Comparison of ENCODE assay signal across 26 cellular contexts in the genomic region with DNA sequence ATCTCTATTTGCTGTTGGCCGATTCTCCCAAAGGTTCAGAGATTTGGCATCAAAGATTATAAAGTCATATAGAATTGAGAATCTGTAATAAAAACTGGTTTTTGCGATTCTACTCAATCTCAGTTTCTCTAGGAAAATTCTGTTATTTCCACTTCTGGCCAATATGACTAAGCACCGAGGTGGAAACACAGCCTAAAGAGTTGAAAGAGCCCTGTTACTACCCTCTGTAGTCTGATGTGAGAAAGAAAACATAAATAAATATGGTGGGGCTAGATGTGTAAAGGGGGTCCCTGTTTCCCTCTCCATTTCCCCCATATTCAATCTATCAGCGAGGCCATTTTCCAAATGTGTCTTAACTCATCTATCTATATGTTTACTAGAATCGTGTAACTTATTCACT.
"Had no signal": no experiment of that assay in that cellular context is flagged by ENCODE, and none has a peak within 500 bp of the region (broad histone marks: within the 10 kb centered on the region; RNA-seq: fewer than 3 reads in every experiment).

No MANE protein-coding gene starts in this region.

- H3K27ac Mint-ChIP-seq: activated naive CD4-positive, alpha-beta T cell treated with anti-CD3 and anti-CD28 coated beads, Interleukin-2, amount 50 U/mL, for 24 hours had no signal

- DNase-seq: activated B cell treated with CpG ODN at 0.5 μM for 24 hours; activated CD4-positive, alpha-beta T cell treated with anti-CD3 and anti-CD28 coated beads for 48 hours; activated CD4-positive, CD25-positive, alpha-beta regulatory T cell treated with anti-CD3 and anti-CD28 coated beads, Interleukin-2, amount 50 U/mL, for 72 hours; activated CD8-positive, alpha-beta memory T cell treated with anti-CD3 and anti-CD28 coated beads, Interleukin-2, amount 50 U/mL, for 48 hours; activated effector memory CD4-positive, alpha-beta T cell treated with anti-CD3 and anti-CD28 coated beads, Interleukin-2, amount 50 U/mL, for 16 hours; activated naive CD4-positive, alpha-beta T cell; activated T-cell treated with anti-CD3 and anti-CD28 coated beads, Interleukin-2, amount 50 U/mL, for 1 hour; amniotic stem cell; aorta; brain microvascular endothelial cell; KG1; MM.1S; MV-4-11; NCI-H1092; NCI-H1436 treated with DMSO at 0.1 percent for 48 hours; NCI-H2029; NCI-H345; NCI-H524 treated with DMSO at 0.1 percent for 48 hours; NK-92 treated with Interleukin-12 subunit alpha and Interleukin-12 subunit beta, amount 100 ng/mL, for 24 hours; Right ventricle myocardium superior; SW 1271; T-helper 1 cell; T-helper 2 cell; T-helper 9 cell had no signal

- H3K9me3 Mint-ChIP-seq: activated B cell treated with CpG ODN at 0.5 μM for 24 hours had no signal

- H3K4me3 Mint-ChIP-seq: activated B cell treated with CpG ODN at 0.5 μM for 24 hours; activated naive CD4-positive, alpha-beta T cell treated with anti-CD3 and anti-CD28 coated beads, Interleukin-2, amount 50 U/mL, for 24 hours; central memory CD8-positive, alpha-beta T cell had no signal

- H3K27me3 Mint-ChIP-seq: activated B cell treated with CpG ODN at 0.5 μM for 24 hours; activated naive CD4-positive, alpha-beta T cell treated with anti-CD3 and anti-CD28 coated beads, Interleukin-2, amount 50 U/mL, for 24 hours; central memory CD8-positive, alpha-beta T cell had no signal
